15 cellular contexts compared by ENCODE assay signal in genomic region chr13:86608739-86609138, GRCh38.
"Had no signal": no experiment of that assay in that cellular context is flagged by ENCODE, and none has a peak within 500 bp of the region (broad histone marks: within the 10 kb centered on the region; RNA-seq: fewer than 3 reads in every experiment).

No MANE protein-coding gene starts in this region.

- DNase-seq: activated CD8-positive, alpha-beta memory T cell treated with anti-CD3 and anti-CD28 coated beads, Interleukin-2, amount 50 U/mL, for 48 hours; activated naive CD4-positive, alpha-beta T cell; activated T-cell treated with anti-CD3 and anti-CD28 coated beads, Interleukin-2, amount 50 U/mL, for 4 hours; central memory CD4-positive, alpha-beta T cell; colonic mucosa; dorsolateral prefrontal cortex; effector memory CD8-positive, alpha-beta T cell; islet precursor cell; left cardiac atrium; midbrain; natural killer cell; psoas muscle; spleen; stimulated activated CD4-positive, alpha-beta T cell treated with anti-CD3 and anti-CD28 coated beads, Interleukin-4, amount 100 ng/mL, for 1 hour; stimulated activated naive CD4-positive, alpha-beta T cell treated with Interleukin-2 at 50 U/mL for 16 hours had no signal

- ATAC-seq: activated T-cell treated with anti-CD3 and anti-CD28 coated beads, Interleukin-2, amount 50 U/mL, for 4 hours; effector memory CD8-positive, alpha-beta T cell; left cardiac atrium; natural killer cell; psoas muscle had no signal
